In genomic region chr3:133573629-133574194, GRCh38 we compare ENCODE assay signal across 8 cellular contexts. TPM values are rescaled to one million over a fixed set of nuclear protein-coding genes. Genes with fewer than 3 reads are reported as not detected.
A peak's percentile ranks its signal among the peaks of the same experiment; 100 is the strongest.
DNase-seq lines count a peak whose midpoint lies in the region; ATAC-seq and TF ChIP-seq lines count a peak whose summit lies in the region.

TSS of gene CDV3 (plus strand) at chr3:133573686. CDS start at chr3:133574045, 359 bp downstream.

- under 1% methylated on average over 81 of the region's 81 CpGs for WGBS in urinary bladder

- peaks cover 17% of the 10 kb centered on the region for H4K20me1 ChIP-seq in Karpas-422 (ENCODE audit: insufficient read depth, low read depth, low read length)

- peaks cover 45% of the 10 kb centered on the region for H3K79me2 ChIP-seq in Karpas-422 (ENCODE audit: low read length)

- ATAC-seq in GM21786 (IDR thresholded peaks at IDR 0.05; ENCODE audit: unreplicated experiment), result peak; percentile 11

- no peak for TF ChIP-seq CTCF in coronary artery (IDR thresholded peaks at IDR 0.05)

- H3K4me1 ChIP-seq in Karpas-422 (ENCODE audit: low read length) (peaks cover 52% of the 10 kb centered on the region), urinary bladder (ENCODE audit: insufficient read depth) (peaks cover 4% of the 10 kb centered on the region)

- peak within 1 kb of the TSS; percentile 94 for H3K4me2 ChIP-seq in Karpas-422 (ENCODE audit: low read depth, low read length, poor library complexity, severe bottlenecking)

- H3K27ac ChIP-seq in Karpas-422 (ENCODE audit: low read length) (peak within 1 kb of the TSS; percentile 100), coronary artery (peak within 1 kb of the TSS; percentile 97 to 99), urinary bladder (ENCODE audit: low read depth) (peak within 1 kb of the TSS; percentile 99)

- no peak within 1 kb of the TSS for H2AFZ ChIP-seq in Karpas-422 (ENCODE audit: low read length)

- H3K9me3 ChIP-seq in Karpas-422 (ENCODE audit: low read length), result no peaks in the 10 kb centered on the region

- H3K36me3 ChIP-seq in Karpas-422 (ENCODE audit: insufficient read depth, low read length), result peaks cover 39% of the 10 kb centered on the region
- peaks cover 5% of the 10 kb centered on the region for H3K36me3 ChIP-seq in urinary bladder (ENCODE audit: insufficient read depth)

- no peaks in the 10 kb centered on the region for H3K9me2 ChIP-seq in Karpas-422 (replicated peaks; ENCODE audit: insufficient read depth, low read length)

- DNase-seq in Karpas-422, result no peak
- DNase-seq in coronary artery (ENCODE audit: low spot score), result peak; percentile 76
- DNase-seq in mesenteric fat pad (ENCODE audit: low spot score), result peak; percentile 91
- no peak for DNase-seq in activated gamma-delta T cell treated with Interleukin-2 at 50 U/mL for 16 hours
- no peak for DNase-seq in NCI-H2227 (lab: John Stamatoyannopoulos, UW; ENCODE audit: unreplicated experiment)

- H3K27me3 ChIP-seq in Karpas-422 (ENCODE audit: low read length), result no peaks in the 10 kb centered on the region

- H3K9ac ChIP-seq in Karpas-422 (ENCODE audit: low read length), result peak within 1 kb of the TSS; percentile 93

- H3K4me3 ChIP-seq in GM08714 (ENCODE audit: low read length) (peak within 1 kb of the TSS; percentile 100), Karpas-422 (ENCODE audit: low read length) (peak within 1 kb of the TSS; percentile 97), coronary artery (peak within 1 kb of the TSS; percentile 88), urinary bladder (ENCODE audit: low read depth, low read length) (peak within 1 kb of the TSS; percentile 98)

RNA-seq across cellular contexts. Expression of gene CDV3, which starts in this region (rescaled TPM):
- 772 and 806 TPM in 2 replicates for total RNA-seq in Karpas-422 (2014; rRNA removed; shearing (Covaris generic); ENCODE audit: low replicate concordance)
- total RNA-seq in mesenteric fat pad (238 TPM), urinary bladder (108 TPM)
- polyA plus RNA-seq in urinary bladder, result 71.0 TPM

Comparison
In these comparisons a context has a peak if more than half of its experiments do, and no peak if none do; other contexts are left out.
1. DNase-seq: peak in coronary artery (single experiment) and mesenteric fat pad (single experiment); none in Karpas-422 (single experiment), activated gamma-delta T cell treated with Interleukin-2 at 50 U/mL for 16 hours (single experiment) and NCI-H2227 (single experiment).
2. Peak in every context shown above with its lines, with median percentiles within 50 percentile points of each other: H3K4me3 ChIP-seq and H3K27ac ChIP-seq.